In the genomic region with DNA sequence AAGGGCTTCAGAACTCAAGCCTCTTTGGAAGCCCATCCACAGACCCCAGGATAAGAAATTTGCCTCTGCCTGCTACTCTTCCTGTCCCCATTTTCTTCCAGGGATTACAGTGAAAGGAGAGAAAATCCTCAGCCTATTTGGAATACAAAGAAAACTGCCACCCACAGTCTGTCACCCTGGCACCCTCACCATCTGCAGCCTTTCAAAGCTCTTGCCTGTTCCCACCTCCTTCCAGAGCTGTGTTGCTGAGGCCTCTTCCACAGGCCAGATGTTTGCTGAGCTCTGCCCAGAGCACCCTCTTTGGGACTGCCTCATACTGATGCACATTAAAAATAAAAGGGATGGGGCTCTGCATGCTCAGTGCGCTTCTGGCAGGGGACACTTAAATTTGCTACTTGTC, we compare ENCODE assay signal across 1 cellular context.
TF ChIP-seq lines count a peak whose summit lies in the region.

No MANE protein-coding gene starts in this region.

TF ChIP-seq in GM23338, 12 proteins besides CTCF, POLR2A, EP300 and RAD21 (continued from another document):
- TF ChIP-seq, protein P1, sequence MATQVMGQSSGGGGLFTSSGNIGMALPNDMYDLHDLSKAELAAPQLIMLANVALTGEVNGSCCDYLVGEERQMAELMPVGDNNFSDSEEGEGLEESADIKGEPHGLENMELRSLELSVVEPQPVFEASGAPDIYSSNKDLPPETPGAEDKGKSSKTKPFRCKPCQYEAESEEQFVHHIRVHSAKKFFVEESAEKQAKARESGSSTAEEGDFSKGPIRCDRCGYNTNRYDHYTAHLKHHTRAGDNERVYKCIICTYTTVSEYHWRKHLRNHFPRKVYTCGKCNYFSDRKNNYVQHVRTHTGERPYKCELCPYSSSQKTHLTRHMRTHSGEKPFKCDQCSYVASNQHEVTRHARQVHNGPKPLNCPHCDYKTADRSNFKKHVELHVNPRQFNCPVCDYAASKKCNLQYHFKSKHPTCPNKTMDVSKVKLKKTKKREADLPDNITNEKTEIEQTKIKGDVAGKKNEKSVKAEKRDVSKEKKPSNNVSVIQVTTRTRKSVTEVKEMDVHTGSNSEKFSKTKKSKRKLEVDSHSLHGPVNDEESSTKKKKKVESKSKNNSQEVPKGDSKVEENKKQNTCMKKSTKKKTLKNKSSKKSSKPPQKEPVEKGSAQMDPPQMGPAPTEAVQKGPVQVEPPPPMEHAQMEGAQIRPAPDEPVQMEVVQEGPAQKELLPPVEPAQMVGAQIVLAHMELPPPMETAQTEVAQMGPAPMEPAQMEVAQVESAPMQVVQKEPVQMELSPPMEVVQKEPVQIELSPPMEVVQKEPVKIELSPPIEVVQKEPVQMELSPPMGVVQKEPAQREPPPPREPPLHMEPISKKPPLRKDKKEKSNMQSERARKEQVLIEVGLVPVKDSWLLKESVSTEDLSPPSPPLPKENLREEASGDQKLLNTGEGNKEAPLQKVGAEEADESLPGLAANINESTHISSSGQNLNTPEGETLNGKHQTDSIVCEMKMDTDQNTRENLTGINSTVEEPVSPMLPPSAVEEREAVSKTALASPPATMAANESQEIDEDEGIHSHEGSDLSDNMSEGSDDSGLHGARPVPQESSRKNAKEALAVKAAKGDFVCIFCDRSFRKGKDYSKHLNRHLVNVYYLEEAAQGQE (IDR thresholded peaks at IDR 0.05; ENCODE audit: unreplicated experiment) = no peak
- TF ChIP-seq JUNB (IDR thresholded peaks at IDR 0.05; ENCODE audit: unreplicated experiment) (no peak), POLR2AphosphoS5 (IDR thresholded peaks at IDR 0.05; ENCODE audit: low read depth) (no peak), ZNF462 (CRISPR knock-in tag; IDR thresholded peaks at IDR 0.05) (no peak), EZH2 (IDR thresholded peaks at IDR 0.05; ENCODE audit: low read depth, unreplicated experiment) (no peak), NANOG (IDR thresholded peaks at IDR 0.05; ENCODE audit: borderline replicate concordance) (no peak), ETS1 (IDR thresholded peaks at IDR 0.05) (no peak), EZH2phosphoT487 (IDR thresholded peaks at IDR 0.05; ENCODE audit: unreplicated experiment) (no peak), CREB1 (CRISPR knock-in tag; IDR thresholded peaks at IDR 0.05; ENCODE audit: low read depth) (no peak), STAT1 (IDR thresholded peaks at IDR 0.05; ENCODE audit: unreplicated experiment) (no peak)
TF ChIP-seq in GM23338: peak in this region for 0.
